1 cellular context compared by ENCODE assay signal in genomic region chr16:53087101-53087500, GRCh38.
TF ChIP-seq lines count a peak whose summit lies in the region.

No MANE protein-coding gene starts in this region.

TF ChIP-seq in H1, 55 proteins besides CTCF, POLR2A, EP300 and RAD21 (continued from another document):
- no peak for TF ChIP-seq CHD7 (IDR thresholded peaks at IDR 0.05; ENCODE audit: insufficient replicate concordance, low read length)
- TF ChIP-seq SRF (IDR thresholded peaks at IDR 0.05; ENCODE audit: low read depth, low read length), result no peak
- no peak for TF ChIP-seq BACH1 (IDR thresholded peaks at IDR 0.05; ENCODE audit: low read length)
- TF ChIP-seq CEBPB (IDR thresholded peaks at IDR 0.05; ENCODE audit: low read depth, low read length), result no peak
- no peak for TF ChIP-seq CBX8 (IDR thresholded peaks at IDR 0.05; ENCODE audit: borderline replicate concordance, low read depth, low read length)
- no peak for TF ChIP-seq TBP (IDR thresholded peaks at IDR 0.05; ENCODE audit: low read depth, low read length)
- TF ChIP-seq USF2 (IDR thresholded peaks at IDR 0.05; ENCODE audit: low read length), result no peak
- no peak for TF ChIP-seq HDAC2 (IDR thresholded peaks at IDR 0.05; ENCODE audit: borderline replicate concordance in 1 of 2, low read depth in 2 of 2, low read length in 2 of 2)
TF ChIP-seq in H1: peak in this region for 0.
